In genomic region chr4:162791321-162791720, GRCh38 we compare ENCODE assay signal across 35 cellular contexts.
"Had no signal": no experiment of that assay in that cellular context is flagged by ENCODE, and none has a peak within 500 bp of the region (broad histone marks: within the 10 kb centered on the region; RNA-seq: fewer than 3 reads in every experiment).

No MANE protein-coding gene starts in this region.

- H3K36me3 Mint-ChIP-seq: activated naive CD8-positive, alpha-beta T cell treated with anti-CD3 and anti-CD28 coated beads for 36 hours; natural killer cell treated with Interleukin-12 subunit alpha and Interleukin-12 subunit beta and Interleukin-15 and Interleukin-18, amount 100 ng/mL, for 72 hours; stimulated activated naive B cell treated with anti-CD40 and anti-IgM and Interleukin-4, amounts not matched to agents 10 μg/mL and 1 μg/mL and 100 μg/mL, for 72 hours had no signal

- H3K4me3 Mint-ChIP-seq: activated naive CD4-positive, alpha-beta T cell treated with anti-CD3 and anti-CD28 coated beads for 36 hours; activated naive CD8-positive, alpha-beta T cell treated with anti-CD3 and anti-CD28 coated beads for 36 hours; activated T-helper 1 cell treated with anti-CD3 and anti-CD28 coated beads, Interleukin-12 subunit alpha, Interleukin-12 subunit beta, Interleukin-2, Interleukin-4 antibody, amounts not matched to agents 30 ng/mL and 10 ng/mL and 1 ng/mL, durations not matched to agents 14 hours and 24 hours and 36 hours; central memory CD8-positive, alpha-beta T cell; natural killer cell treated with Interleukin-12 subunit alpha and Interleukin-12 subunit beta and Interleukin-15 and Interleukin-18, amount 100 ng/mL, for 72 hours; stimulated activated naive B cell treated with anti-CD40 and anti-IgM and Interleukin-4, amounts not matched to agents 10 μg/mL and 1 μg/mL and 100 μg/mL, for 72 hours; T-helper 2 cell treated with Interferon-gamma antibody and Interleukin-4, amounts not matched to agents 5 μg/mL and 100 μg/mL, for 36 hours had no signal

- H3K4me1 ChIP-seq: adrenal gland, ascending aorta, colonic mucosa, gastroesophageal sphincter, sigmoid colon, stomach, thyroid gland, upper lobe of left lung, vagina had no signal

- DNase-seq: activated CD4-positive, alpha-beta T cell treated with anti-CD3 and anti-CD28 coated beads for 48 hours; activated CD4-positive, alpha-beta T cell treated with anti-CD3 and anti-CD28 coated beads, Interleukin-2, amount 50 U/mL, for 48 hours; activated CD8-positive, alpha-beta memory T cell treated with anti-CD3 and anti-CD28 coated beads for 24 hours; activated effector memory CD4-positive, alpha-beta T cell treated with anti-CD3 and anti-CD28 coated beads, Interleukin-2, amount 50 U/mL, for 16 hours; activated naive CD4-positive, alpha-beta T cell treated with anti-CD3 and anti-CD28 coated beads for 36 hours; activated naive CD8-positive, alpha-beta T cell treated with anti-CD3 and anti-CD28 coated beads for 36 hours; activated T-cell treated with anti-CD3 and anti-CD28 coated beads, Interleukin-2, amount 50 U/mL, for 1 hour; adrenal gland; brain microvascular endothelial cell; colonic mucosa; effector CD8-positive, alpha-beta T cell; erythroblast; head of caudate nucleus; hippocampal formation; left cardiac atrium; left ventricle myocardium superior; mucosa of descending colon; retina; sigmoid colon; small intestine; stimulated activated CD4-positive, alpha-beta T cell treated with anti-CD3 and anti-CD28 coated beads, Interleukin-2, amount 100 ng/mL, for 24 hours; stimulated activated naive B cell treated with anti-CD40 and anti-IgM and Interleukin-4, amounts not matched to agents 10 μg/mL and 1 μg/mL and 100 μg/mL, for 72 hours; stomach; thyroid gland; upper lobe of left lung had no signal

- H3K9me3 ChIP-seq: adrenal gland, ascending aorta, colonic mucosa, gastroesophageal sphincter, mucosa of descending colon, neutrophil, sigmoid colon, stomach, thyroid gland, upper lobe of left lung, vagina had no signal

- H3K27ac ChIP-seq: adrenal gland, ascending aorta, brain microvascular endothelial cell, colonic mucosa, gastroesophageal sphincter, neutrophil, sigmoid colon, stomach, thyroid gland, upper lobe of left lung, vagina, VCaP had no signal

- H3K27me3 ChIP-seq: adrenal gland, ascending aorta, brain microvascular endothelial cell, colonic mucosa, gastroesophageal sphincter, neutrophil, sigmoid colon, stomach, thyroid gland, upper lobe of left lung, vagina had no signal

- H3K4me3 ChIP-seq: adrenal gland, ascending aorta, colonic mucosa, gastroesophageal sphincter, mucosa of descending colon, sigmoid colon, stomach, thyroid gland, upper lobe of left lung, vagina had no signal

- H3K9me3 Mint-ChIP-seq: activated naive CD4-positive, alpha-beta T cell treated with anti-CD3 and anti-CD28 coated beads for 36 hours; activated naive CD8-positive, alpha-beta T cell treated with anti-CD3 and anti-CD28 coated beads for 36 hours; activated T-helper 1 cell treated with anti-CD3 and anti-CD28 coated beads, Interleukin-12 subunit alpha, Interleukin-12 subunit beta, Interleukin-2, Interleukin-4 antibody, amounts not matched to agents 30 ng/mL and 10 ng/mL and 1 ng/mL, durations not matched to agents 14 hours and 24 hours and 36 hours; stimulated activated naive B cell treated with anti-CD40 and anti-IgM and Interleukin-4, amounts not matched to agents 10 μg/mL and 1 μg/mL and 100 μg/mL, for 72 hours; T-helper 2 cell treated with Interferon-gamma antibody and Interleukin-4, amounts not matched to agents 5 μg/mL and 100 μg/mL, for 36 hours had no signal

- H3K27ac Mint-ChIP-seq: activated naive CD4-positive, alpha-beta T cell treated with anti-CD3 and anti-CD28 coated beads for 36 hours; activated naive CD8-positive, alpha-beta T cell treated with anti-CD3 and anti-CD28 coated beads for 36 hours; activated T-helper 1 cell treated with anti-CD3 and anti-CD28 coated beads, Interleukin-12 subunit alpha, Interleukin-12 subunit beta, Interleukin-2, Interleukin-4 antibody, amounts not matched to agents 30 ng/mL and 10 ng/mL and 1 ng/mL, durations not matched to agents 14 hours and 24 hours and 36 hours; natural killer cell treated with Interleukin-12 subunit alpha and Interleukin-12 subunit beta and Interleukin-15 and Interleukin-18, amount 100 ng/mL, for 72 hours; stimulated activated naive B cell treated with anti-CD40 and anti-IgM and Interleukin-4, amounts not matched to agents 10 μg/mL and 1 μg/mL and 100 μg/mL, for 72 hours; T-helper 2 cell treated with Interferon-gamma antibody and Interleukin-4, amounts not matched to agents 5 μg/mL and 100 μg/mL, for 36 hours had no signal

- H3K36me3 ChIP-seq: adrenal gland, ascending aorta, brain microvascular endothelial cell, colonic mucosa, gastroesophageal sphincter, neutrophil, sigmoid colon, stomach, thyroid gland, upper lobe of left lung, vagina had no signal

- H3K27me3 Mint-ChIP-seq: activated naive CD8-positive, alpha-beta T cell treated with anti-CD3 and anti-CD28 coated beads for 36 hours; central memory CD8-positive, alpha-beta T cell; natural killer cell treated with Interleukin-12 subunit alpha and Interleukin-12 subunit beta and Interleukin-15 and Interleukin-18, amount 100 ng/mL, for 72 hours; stimulated activated naive B cell treated with anti-CD40 and anti-IgM and Interleukin-4, amounts not matched to agents 10 μg/mL and 1 μg/mL and 100 μg/mL, for 72 hours had no signal

- H3K4me1 Mint-ChIP-seq: activated naive CD8-positive, alpha-beta T cell treated with anti-CD3 and anti-CD28 coated beads for 36 hours; central memory CD8-positive, alpha-beta T cell; stimulated activated naive B cell treated with anti-CD40 and anti-IgM and Interleukin-4, amounts not matched to agents 10 μg/mL and 1 μg/mL and 100 μg/mL, for 72 hours had no signal

- ATAC-seq: activated CD4-positive, CD25-positive, alpha-beta regulatory T cell treated with anti-CD3 and anti-CD28 coated beads, Interleukin-2, amount 50 U/mL, for 24 hours; gastroesophageal sphincter; left cardiac atrium; left ventricle myocardium superior; mucosa of descending colon; natural killer cell treated with Interleukin-12 subunit alpha and Interleukin-12 subunit beta and Interleukin-15 and Interleukin-18, amount 100 ng/mL, for 72 hours; stimulated activated naive B cell treated with anti-CD40 and anti-IgM and Interleukin-4, amounts not matched to agents 10 μg/mL and 1 μg/mL and 100 μg/mL, for 72 hours had no signal
